19 cellular contexts compared by ENCODE assay signal in the genomic region with DNA sequence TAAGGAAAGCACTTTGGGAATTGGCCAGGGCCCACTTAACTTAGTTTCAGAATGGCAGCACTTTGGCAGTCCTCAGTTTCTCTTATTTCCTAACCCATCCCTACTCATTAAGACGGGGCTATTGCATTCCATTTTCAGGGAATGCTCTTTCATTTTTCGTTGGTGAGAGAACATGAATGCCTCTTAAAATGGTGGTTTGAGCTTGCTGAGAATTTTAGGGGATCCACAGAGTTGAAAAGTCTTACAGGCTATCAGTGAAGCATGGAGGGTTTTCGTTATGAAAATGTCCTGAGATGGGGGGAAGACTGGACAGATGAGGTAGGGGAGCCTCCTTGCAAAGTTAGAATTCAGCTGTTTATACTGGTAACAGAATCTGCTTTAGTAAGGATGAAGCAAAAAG.
DNase-seq lines count a peak whose midpoint lies in the region; ATAC-seq and TF ChIP-seq lines count a peak whose summit lies in the region.
"Had no signal": no experiment of that assay in that cellular context is flagged by ENCODE, and none has a peak within 500 bp of the region (broad histone marks: within the 10 kb centered on the region; RNA-seq: fewer than 3 reads in every experiment).

No MANE protein-coding gene starts in this region.

- H3K4me3 ChIP-seq in right lobe of liver, result no peak overlapping the region
- H3K4me3 ChIP-seq: body of pancreas, SK-N-MC, testis had no signal

- no peaks in the 10 kb centered on the region for H3K36me3 Mint-ChIP-seq in WTC11
- H3K36me3 Mint-ChIP-seq in activated CD8-positive, alpha-beta T cell treated with anti-CD3 and anti-CD28 coated beads, Interleukin-2, amount 10 ng/mL, durations not matched to agents 7 days and 5 days (ENCODE audit: low read depth), result no peaks in the 10 kb centered on the region

- no peaks in the 10 kb centered on the region for H3K36me3 ChIP-seq in right lobe of liver

- H3K4me3 Mint-ChIP-seq in WTC11, result no peak overlapping the region
- H3K4me3 Mint-ChIP-seq in activated CD8-positive, alpha-beta T cell treated with anti-CD3 and anti-CD28 coated beads, Interleukin-2, amount 10 ng/mL, durations not matched to agents 7 days and 5 days, result no peak overlapping the region

- H3K27ac ChIP-seq in right lobe of liver, result no peak overlapping the region
- H3K27ac ChIP-seq: body of pancreas, SK-N-MC, testis had no signal

- no peak for TF ChIP-seq POLR2A in right lobe of liver (IDR thresholded peaks at IDR 0.05)

- intact Hi-C loops in right lobe of liver (cut with DNase I), result no loop called here

- TF ChIP-seq CTCF in WTC11 (IDR thresholded peaks at IDR 0.05), result no peak
- no peak for TF ChIP-seq CTCF in right lobe of liver (IDR thresholded peaks at IDR 0.05)

- H3K27ac Mint-ChIP-seq in WTC11, result peak overlapping the region; percentile 75
- no peak overlapping the region for H3K27ac Mint-ChIP-seq in activated CD8-positive, alpha-beta T cell treated with anti-CD3 and anti-CD28 coated beads, Interleukin-2, amount 10 ng/mL, durations not matched to agents 7 days and 5 days
- H3K27ac Mint-ChIP-seq: activated naive CD4-positive, alpha-beta T cell treated with anti-CD3 and anti-CD28 coated beads, Interleukin-2, amount 50 U/mL, for 72 hours had no signal

- H3K4me1 Mint-ChIP-seq in WTC11, result peaks cover 72% of the 10 kb centered on the region
- H3K4me1 Mint-ChIP-seq in activated CD8-positive, alpha-beta T cell treated with anti-CD3 and anti-CD28 coated beads, Interleukin-2, amount 10 ng/mL, durations not matched to agents 7 days and 5 days (ENCODE audit: low read depth), result peaks cover 9% of the 10 kb centered on the region

- POLR2A ChIA-PET in WTC11 (lab: Charles Lee), result no interaction called here
- POLR2A ChIA-PET in activated CD8-positive, alpha-beta T cell treated with anti-CD3 and anti-CD28 coated beads, Interleukin-2, amount 10 ng/mL, durations not matched to agents 7 days and 5 days (lab: Charles Lee), result interaction anchor here (0.6 kb wide), 1 partner anchor 158 kb away, joined by 4 read pairs; no protein-coding TSS in a partner anchor

- peaks cover 0 to 36% (median 7%) of the 10 kb centered on the region in 4 donors for H3K4me1 ChIP-seq in right lobe of liver

- no peaks in the 10 kb centered on the region for H3K9me3 ChIP-seq in right lobe of liver
- H3K9me3 ChIP-seq: body of pancreas, testis had no signal

- no peaks in the 10 kb centered on the region for H3K27me3 Mint-ChIP-seq in WTC11 (ENCODE audit: low read depth)
- H3K27me3 Mint-ChIP-seq in activated CD8-positive, alpha-beta T cell treated with anti-CD3 and anti-CD28 coated beads, Interleukin-2, amount 10 ng/mL, durations not matched to agents 7 days and 5 days (ENCODE audit: low read depth), result no peaks in the 10 kb centered on the region

- 88% methylated on average over 3 of the region's 3 CpGs for WGBS in right lobe of liver (ENCODE audit: insufficient coverage, low coverage, low lambda C conversion rate, missing lambda C conversion rate)

- H3K9me3 Mint-ChIP-seq in WTC11, result no peaks in the 10 kb centered on the region
- H3K9me3 Mint-ChIP-seq in activated CD8-positive, alpha-beta T cell treated with anti-CD3 and anti-CD28 coated beads, Interleukin-2, amount 10 ng/mL, durations not matched to agents 7 days and 5 days (ENCODE audit: insufficient read depth), result no peaks in the 10 kb centered on the region

- H3K27me3 ChIP-seq in right lobe of liver, result no peaks in the 10 kb centered on the region
- H3K27me3 ChIP-seq: body of pancreas, testis had no signal

- CTCF ChIA-PET in WTC11 (lab: Charles Lee), result interaction anchor here (0.8 to 1.6 kb wide), 5 partner anchors 10 to 72 kb away, joined by 3 to 7 read pairs (median 3); no protein-coding TSS in a partner anchor
- CTCF ChIA-PET in activated CD8-positive, alpha-beta T cell treated with anti-CD3 and anti-CD28 coated beads, Interleukin-2, amount 10 ng/mL, durations not matched to agents 7 days and 5 days (lab: Charles Lee), result interaction anchor here (1.3 kb wide), 1 partner anchor 72 kb away, joined by 3 read pairs; no protein-coding TSS in a partner anchor

- ATAC-seq in GM18858 (IDR thresholded peaks at IDR 0.05; ENCODE audit: unreplicated experiment) (peak; percentile 28), HG02642 (IDR thresholded peaks at IDR 0.05; ENCODE audit: poor library complexity, unreplicated experiment) (peak; percentile 55), WTC11 (no peak), right lobe of liver (no peak)
- no peak for ATAC-seq in activated CD8-positive, alpha-beta T cell treated with anti-CD3 and anti-CD28 coated beads, Interleukin-2, amount 10 ng/mL, durations not matched to agents 7 days and 5 days
- ATAC-seq: activated naive CD4-positive, alpha-beta T cell treated with anti-CD3 and anti-CD28 coated beads, Interleukin-2, amount 50 U/mL, for 72 hours; body of pancreas; left ventricle myocardium superior; right cardiac atrium had no signal

- DNase-seq in WTC11 (ENCODE audit: low spot score), result no peak
- no peak for DNase-seq in activated CD8-positive, alpha-beta T cell treated with anti-CD3 and anti-CD28 coated beads, Interleukin-2, amount 10 ng/mL, durations not matched to agents 7 days and 5 days
- DNase-seq in pons (ENCODE audit: low spot score), result no peak
- no peak for DNase-seq in T-helper 1 cell
- no peak for DNase-seq in right lobe of liver
- DNase-seq: activated CD4-positive, alpha-beta T cell treated with anti-CD3 and anti-CD28 coated beads for 1 hour; body of pancreas; DND-41; KBM-7; left ventricle myocardium superior; NCI-H1694 treated with DMSO at 0.1 percent for 48 hours; nucleus accumbens; right cardiac atrium; stimulated activated CD4-positive, alpha-beta T cell treated with anti-CD3 and anti-CD28 coated beads, Interleukin-15, amount 100 ng/mL, for 24 hours; testis had no signal

TF ChIP-seq in WTC11, 78 proteins besides CTCF, POLR2A, EP300 and RAD21 (continues in another document):
- TF ChIP-seq, protein P1, sequence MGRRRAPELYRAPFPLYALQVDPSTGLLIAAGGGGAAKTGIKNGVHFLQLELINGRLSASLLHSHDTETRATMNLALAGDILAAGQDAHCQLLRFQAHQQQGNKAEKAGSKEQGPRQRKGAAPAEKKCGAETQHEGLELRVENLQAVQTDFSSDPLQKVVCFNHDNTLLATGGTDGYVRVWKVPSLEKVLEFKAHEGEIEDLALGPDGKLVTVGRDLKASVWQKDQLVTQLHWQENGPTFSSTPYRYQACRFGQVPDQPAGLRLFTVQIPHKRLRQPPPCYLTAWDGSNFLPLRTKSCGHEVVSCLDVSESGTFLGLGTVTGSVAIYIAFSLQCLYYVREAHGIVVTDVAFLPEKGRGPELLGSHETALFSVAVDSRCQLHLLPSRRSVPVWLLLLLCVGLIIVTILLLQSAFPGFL (CRISPR knock-in tag; IDR thresholded peaks at IDR 0.05; ENCODE audit: borderline replicate concordance), result no peak
- TF ChIP-seq, protein P2, sequence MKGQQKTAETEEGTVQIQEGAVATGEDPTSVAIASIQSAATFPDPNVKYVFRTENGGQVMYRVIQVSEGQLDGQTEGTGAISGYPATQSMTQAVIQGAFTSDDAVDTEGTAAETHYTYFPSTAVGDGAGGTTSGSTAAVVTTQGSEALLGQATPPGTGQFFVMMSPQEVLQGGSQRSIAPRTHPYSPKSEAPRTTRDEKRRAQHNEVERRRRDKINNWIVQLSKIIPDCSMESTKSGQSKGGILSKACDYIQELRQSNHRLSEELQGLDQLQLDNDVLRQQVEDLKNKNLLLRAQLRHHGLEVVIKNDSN (CRISPR knock-in tag; IDR thresholded peaks at IDR 0.05), result no peak
- no peak for TF ChIP-seq FOXJ3 (CRISPR knock-in tag; IDR thresholded peaks at IDR 0.05; ENCODE audit: borderline replicate concordance)
- TF ChIP-seq, protein P3, sequence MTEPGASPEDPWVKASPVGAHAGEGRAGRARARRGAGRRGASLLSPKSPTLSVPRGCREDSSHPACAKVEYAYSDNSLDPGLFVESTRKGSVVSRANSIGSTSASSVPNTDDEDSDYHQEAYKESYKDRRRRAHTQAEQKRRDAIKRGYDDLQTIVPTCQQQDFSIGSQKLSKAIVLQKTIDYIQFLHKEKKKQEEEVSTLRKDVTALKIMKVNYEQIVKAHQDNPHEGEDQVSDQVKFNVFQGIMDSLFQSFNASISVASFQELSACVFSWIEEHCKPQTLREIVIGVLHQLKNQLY (CRISPR knock-in tag; IDR thresholded peaks at IDR 0.05), result no peak
- no peak for TF ChIP-seq ELF4 (CRISPR knock-in tag; IDR thresholded peaks at IDR 0.05; ENCODE audit: low read depth)
- TF ChIP-seq TEAD1 (CRISPR knock-in tag; IDR thresholded peaks at IDR 0.05), result no peak
- TF ChIP-seq, protein P4, sequence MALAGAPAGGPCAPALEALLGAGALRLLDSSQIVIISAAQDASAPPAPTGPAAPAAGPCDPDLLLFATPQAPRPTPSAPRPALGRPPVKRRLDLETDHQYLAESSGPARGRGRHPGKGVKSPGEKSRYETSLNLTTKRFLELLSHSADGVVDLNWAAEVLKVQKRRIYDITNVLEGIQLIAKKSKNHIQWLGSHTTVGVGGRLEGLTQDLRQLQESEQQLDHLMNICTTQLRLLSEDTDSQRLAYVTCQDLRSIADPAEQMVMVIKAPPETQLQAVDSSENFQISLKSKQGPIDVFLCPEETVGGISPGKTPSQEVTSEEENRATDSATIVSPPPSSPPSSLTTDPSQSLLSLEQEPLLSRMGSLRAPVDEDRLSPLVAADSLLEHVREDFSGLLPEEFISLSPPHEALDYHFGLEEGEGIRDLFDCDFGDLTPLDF (CRISPR knock-in tag; IDR thresholded peaks at IDR 0.05), result no peak
- no peak for TF ChIP-seq MXD4 (CRISPR knock-in tag; IDR thresholded peaks at IDR 0.05; ENCODE audit: borderline replicate concordance)
- no peak for TF ChIP-seq ZNF423 (CRISPR knock-in tag; IDR thresholded peaks at IDR 0.05)
- TF ChIP-seq RELA (CRISPR knock-in tag; IDR thresholded peaks at IDR 0.05; ENCODE audit: borderline replicate concordance), result no peak
- TF ChIP-seq PRRX2 (CRISPR knock-in tag; IDR thresholded peaks at IDR 0.05), result no peak
- TF ChIP-seq ZNF671 (CRISPR knock-in tag; IDR thresholded peaks at IDR 0.05), result no peak
- no peak for TF ChIP-seq ZNF219 (CRISPR knock-in tag; IDR thresholded peaks at IDR 0.05; ENCODE audit: borderline replicate concordance)
- no peak for TF ChIP-seq ZNF396 (CRISPR knock-in tag; IDR thresholded peaks at IDR 0.05; ENCODE audit: borderline replicate concordance)
- TF ChIP-seq TCF7 (CRISPR knock-in tag; IDR thresholded peaks at IDR 0.05; ENCODE audit: low read depth), result no peak
- TF ChIP-seq GRHL2 (CRISPR knock-in tag; IDR thresholded peaks at IDR 0.05; ENCODE audit: insufficient replicate concordance, severe bottlenecking), result no peak

Comparison
In these comparisons a context has a peak if more than half of its experiments do, and no peak if none do; other contexts are left out.
1. ATAC-seq: peak in GM18858 (single experiment) and HG02642 (single experiment); none in WTC11 (single experiment), activated CD8-positive, alpha-beta T cell treated with anti-CD3 and anti-CD28 coated beads, Interleukin-2, amount 10 ng/mL, durations not matched to agents 7 days and 5 days (single experiment) and right lobe of liver (0 of 4).